Comparison of ENCODE assay signal across 1 cellular context in the genomic region with DNA sequence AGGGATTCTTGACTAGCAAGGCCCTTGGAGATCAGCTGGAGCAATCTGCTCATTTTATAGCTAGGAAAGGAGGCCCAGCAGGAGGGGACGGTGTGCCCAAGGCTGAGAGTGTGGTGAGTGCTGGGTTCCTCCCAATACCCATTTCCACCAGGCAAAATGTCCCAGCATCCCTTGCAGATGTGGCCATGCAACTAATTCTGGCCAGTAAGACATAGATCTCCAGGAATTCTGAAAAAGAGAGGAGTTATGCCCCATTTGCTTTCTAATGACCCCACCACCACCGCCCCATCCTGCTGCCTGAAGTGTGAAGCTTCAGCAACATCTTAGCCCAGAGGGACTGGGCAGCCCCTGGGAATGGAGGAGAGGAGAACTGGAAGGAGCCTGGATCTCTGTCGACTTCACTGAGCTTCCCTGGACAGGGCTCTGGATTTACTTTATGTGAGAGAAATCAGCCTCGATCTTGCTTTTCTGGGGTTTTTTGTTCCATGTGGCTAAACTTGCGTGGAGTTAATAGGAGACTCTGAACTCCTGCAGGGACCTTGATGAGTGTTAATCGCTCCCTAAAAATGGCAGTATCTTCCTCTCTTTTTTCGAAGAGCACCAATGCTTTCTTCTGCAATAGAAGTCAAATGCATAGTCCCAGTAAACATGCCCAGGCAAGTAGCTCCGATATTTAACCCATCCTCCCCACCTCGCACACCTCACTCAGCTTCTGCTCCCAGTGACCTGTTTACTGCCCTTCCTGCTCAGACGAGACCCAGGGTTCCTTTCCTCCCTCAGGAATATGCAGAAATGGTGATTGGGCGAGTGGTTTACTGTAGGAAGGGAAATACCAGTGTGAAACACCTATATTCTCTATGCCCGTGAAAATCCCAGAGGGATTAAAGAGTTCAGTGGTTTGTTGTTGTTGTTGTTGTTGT.
A peak's percentile ranks its signal among the peaks of the same experiment; 100 is the strongest.
TF ChIP-seq lines count a peak whose summit lies in the region.

No MANE protein-coding gene starts in this region.

TF ChIP-seq in GM12878, 131 proteins besides CTCF, POLR2A, EP300 and RAD21:
- TF ChIP-seq MYB (IDR thresholded peaks at IDR 0.05; ENCODE audit: borderline replicate concordance, low read depth, low read length) (no peak), RUNX3 (IDR thresholded peaks at IDR 0.05; ENCODE audit: low read length) (peak; percentile 6; the same call in 1 of the 2 replicates)
TF ChIP-seq in GM12878: peak in this region for 1.
